21 cellular contexts compared by ENCODE assay signal in genomic region chr16:12544477-12545291, GRCh38.
A peak's percentile ranks its signal among the peaks of the same experiment; 100 is the strongest.
DNase-seq lines count a peak whose midpoint lies in the region; ATAC-seq, FAIRE-seq and TF ChIP-seq lines count a peak whose summit lies in the region.
"Had no signal": no experiment of that assay in that cellular context is flagged by ENCODE, and none has a peak within 500 bp of the region (broad histone marks: within the 10 kb centered on the region; RNA-seq: fewer than 3 reads in every experiment).

No MANE protein-coding gene starts in this region.

- H4K8ac ChIP-seq in neuronal stem cell (ENCODE audit: low read depth, low read length), result no peak overlapping the region

- H3K36me3 Mint-ChIP-seq in CD4-positive, CD25-positive, alpha-beta regulatory T cell, result peaks cover 19% of the 10 kb centered on the region
- peaks cover 15% of the 10 kb centered on the region for H3K36me3 Mint-ChIP-seq in astrocyte (ENCODE audit: low read depth, unreplicated experiment)
- H3K36me3 Mint-ChIP-seq in naive B cell, result no peaks in the 10 kb centered on the region

- no peak overlapping the region for H2BK15ac ChIP-seq in neuronal stem cell (ENCODE audit: low read length)

- H3K79me2 ChIP-seq in astrocyte (ENCODE audit: insufficient read depth, low read length) (no peaks in the 10 kb centered on the region), SK-N-SH (ENCODE audit: insufficient read depth) (no peaks in the 10 kb centered on the region)

- peaks cover 6 to 79% (median 48%) of the 10 kb centered on the region in 4 donors for H3K4me1 Mint-ChIP-seq in CD4-positive, CD25-positive, alpha-beta regulatory T cell
- H3K4me1 Mint-ChIP-seq in astrocyte (ENCODE audit: low read depth, unreplicated experiment) (peaks cover 37% of the 10 kb centered on the region), naive B cell (peaks cover 69 to 98% (median 90%) of the 10 kb centered on the region in 3 donors)

- H2BK12ac ChIP-seq in neuronal stem cell (ENCODE audit: low read length), result no peak overlapping the region

- ATAC-seq in CD4-positive, CD25-positive, alpha-beta regulatory T cell (ENCODE audit: low read depth in 2 of 2), result no peak
- ATAC-seq in naive B cell (ENCODE audit: low read depth in 2 of 2), result peak in 1 of 2 donors; percentile 28
- no peak for ATAC-seq in foreskin keratinocyte
- no peak for ATAC-seq in Right ventricle myocardium superior (ENCODE audit: poor library complexity)
- ATAC-seq: activated naive CD4-positive, alpha-beta T cell treated with anti-CD3 and anti-CD28 coated beads, Interleukin-2, amount 50 U/mL, for 72 hours; body of pancreas had no signal

- CTCF ChIA-PET in SK-N-SH (lab: Yijun Ruan, JAX), result no interaction called here

- no peak overlapping the region for H3K4me3 ChIP-seq in CD4-positive, CD25-positive, alpha-beta regulatory T cell (ENCODE audit: low read depth, low read length)
- H3K4me3 ChIP-seq in astrocyte (ENCODE audit: insufficient read depth, low read depth, low read length) (no peak overlapping the region), neuronal stem cell (ENCODE audit: low read length in 2 of 2) (no peak overlapping the region), SK-N-SH (ENCODE audit: low read depth in 2 of 2, low read length in 1 of 2) (no peak overlapping the region)
- H3K4me3 ChIP-seq: body of pancreas, Peyer's patch, SK-N-MC, vagina had no signal

- H3K4ac ChIP-seq in neuronal stem cell (ENCODE audit: low read length), result no peak overlapping the region

- no CpG with 5 or more reads among the region's 12 CpGs for WGBS in neuronal stem cell (ENCODE audit: extremely low coverage in 2 of 2, insufficient read length in 2 of 2, insufficient replicate concordance in 1 of 2), 2 donors
- 74% methylated on average over 12 of the region's 12 CpGs for WGBS in SK-N-SH (ENCODE audit: low lambda C conversion rate)

- POLR2A ChIA-PET in SK-N-SH (lab: Yijun Ruan, JAX), result no interaction called here

- H3K4me1 ChIP-seq in CD4-positive, CD25-positive, alpha-beta regulatory T cell (ENCODE audit: control insufficient read depth, insufficient read depth, low read length, poor library complexity, severe bottlenecking), result peaks cover 24% of the 10 kb centered on the region
- H3K4me1 ChIP-seq in astrocyte (ENCODE audit: insufficient read depth, low read length) (peaks cover 9% of the 10 kb centered on the region), neuronal stem cell (ENCODE audit: control insufficient read depth in 2 of 2, insufficient read depth in 1 of 2, low read depth in 1 of 2, low read length in 2 of 2) (peaks cover 2 to 10% of the 10 kb centered on the region in 2 donors), foreskin keratinocyte (peaks cover 3% of the 10 kb centered on the region), SK-N-SH (ENCODE audit: control insufficient read depth in 1 of 2, insufficient read depth in 2 of 2, low read depth in 1 of 2, low read length in 1 of 2) (no peaks in the 10 kb centered on the region)
- H3K4me1 ChIP-seq: body of pancreas had no signal

- no peak overlapping the region for H2AK5ac ChIP-seq in neuronal stem cell (ENCODE audit: low read depth, low read length)

- peak overlapping the region in 2 of 3 donors; percentile 26 to 52 for H3K27ac Mint-ChIP-seq in CD4-positive, CD25-positive, alpha-beta regulatory T cell
- peak overlapping the region; percentile 78 for H3K27ac Mint-ChIP-seq in astrocyte (ENCODE audit: unreplicated experiment)
- H3K27ac Mint-ChIP-seq in naive B cell, result peak overlapping the region; percentile 21 to 93 (median 82)
- H3K27ac Mint-ChIP-seq: activated T-cell treated with anti-CD3 and anti-CD28 coated beads, Interleukin-2, amount 50 U/mL, for 24 hours had no signal

- H3K27me3 ChIP-seq in CD4-positive, CD25-positive, alpha-beta regulatory T cell (ENCODE audit: control insufficient read depth, insufficient read depth, low read length), result no peaks in the 10 kb centered on the region
- H3K27me3 ChIP-seq in astrocyte (ENCODE audit: insufficient read depth, low read length) (no peaks in the 10 kb centered on the region), neuronal stem cell (ENCODE audit: control insufficient read depth in 3 of 3, insufficient read depth in 3 of 3, low read depth in 1 of 3, low read length in 3 of 3) (no peaks in the 10 kb centered on the region), foreskin keratinocyte (no peaks in the 10 kb centered on the region), SK-N-SH (ENCODE audit: insufficient read depth) (no peaks in the 10 kb centered on the region)
- H3K27me3 ChIP-seq: body of pancreas, Peyer's patch, vagina had no signal

- no peaks in the 10 kb centered on the region for H3K9me3 ChIP-seq in CD4-positive, CD25-positive, alpha-beta regulatory T cell (ENCODE audit: control insufficient read depth in 2 of 2, low read length in 2 of 2)
- H3K9me3 ChIP-seq in astrocyte (ENCODE audit: insufficient read depth, low read depth, low read length) (no peaks in the 10 kb centered on the region), neuronal stem cell (replicated peaks in 1 of 2; ENCODE audit: control insufficient read depth in 2 of 2, insufficient read depth in 1 of 2, low read depth in 1 of 2, low read length in 2 of 2) (no peaks in the 10 kb centered on the region), SK-N-SH (no peaks in the 10 kb centered on the region)
- H3K9me3 ChIP-seq: body of pancreas, Peyer's patch, vagina had no signal

- intact Hi-C loops in Right ventricle myocardium superior (cut with DNase I), result no loop called here

- no peak overlapping the region for H3K27ac ChIP-seq in CD4-positive, CD25-positive, alpha-beta regulatory T cell (ENCODE audit: insufficient read depth, low read length, poor library complexity, severe bottlenecking)
- H3K27ac ChIP-seq in astrocyte (ENCODE audit: low read depth, low read length) (no peak overlapping the region), neuronal stem cell (replicated peaks; ENCODE audit: low read length) (no peak overlapping the region), foreskin keratinocyte (no peak overlapping the region), SK-N-SH (ENCODE audit: low read depth in 2 of 2, low read length in 1 of 2) (no peak overlapping the region)
- H3K27ac ChIP-seq: body of pancreas, KMS-11, SK-N-MC, vagina had no signal

- H3K18ac ChIP-seq in neuronal stem cell (ENCODE audit: low read length), result no peak overlapping the region

- TF ChIP-seq CTCF in astrocyte (IDR thresholded peaks at IDR 0.05; ENCODE audit: insufficient read depth, low read depth, low read length) (no peak), foreskin keratinocyte (conservative IDR thresholded peaks at IDR 0.05) (no peak), SK-N-SH (IDR thresholded peaks at IDR 0.05) (no peak)

- no peaks in the 10 kb centered on the region for H3F3A ChIP-seq in SK-N-SH (replicated peaks; ENCODE audit: insufficient read depth)

- H3K9ac ChIP-seq in astrocyte (ENCODE audit: low read length) (no peak overlapping the region), neuronal stem cell (ENCODE audit: low read depth, low read length, poor library complexity) (no peak overlapping the region), SK-N-SH (no peak overlapping the region)
- H3K9ac ChIP-seq: KMS-11 had no signal

- no peak overlapping the region for H4K91ac ChIP-seq in neuronal stem cell (ENCODE audit: low read depth, low read length, poor library complexity)

- no peak overlapping the region for H3K23ac ChIP-seq in neuronal stem cell (ENCODE audit: low read depth, low read length, poor library complexity)

- no peaks in the 10 kb centered on the region for H3K9me2 ChIP-seq in SK-N-SH

- H3K36me3 ChIP-seq in CD4-positive, CD25-positive, alpha-beta regulatory T cell (ENCODE audit: control insufficient read depth, insufficient read depth, low read length), result no peaks in the 10 kb centered on the region
- no peaks in the 10 kb centered on the region for H3K36me3 ChIP-seq in astrocyte (ENCODE audit: insufficient read depth, low read length)
- no peaks in the 10 kb centered on the region for H3K36me3 ChIP-seq in neuronal stem cell (replicated peaks in 1 of 2; ENCODE audit: control insufficient read depth in 2 of 2, insufficient read depth in 2 of 2, low read length in 2 of 2)
- H3K36me3 ChIP-seq in SK-N-SH (replicated peaks in 1 of 2; ENCODE audit: control insufficient read depth in 1 of 2, insufficient read depth in 2 of 2, low read length in 1 of 2), result no peaks in the 10 kb centered on the region
- H3K36me3 ChIP-seq: Peyer's patch, vagina had no signal

- H3K14ac ChIP-seq in neuronal stem cell (ENCODE audit: low read length), result no peak overlapping the region

- H3K79me1 ChIP-seq in neuronal stem cell (ENCODE audit: low read depth, low read length), result no peaks in the 10 kb centered on the region

- H3K4me2 ChIP-seq in astrocyte (ENCODE audit: low read length), result no peak overlapping the region
- no peak overlapping the region for H3K4me2 ChIP-seq in neuronal stem cell (ENCODE audit: insufficient read depth, low read length, poor library complexity, severe bottlenecking)
- no peak overlapping the region for H3K4me2 ChIP-seq in SK-N-SH
- H3K4me2 ChIP-seq: KMS-11 had no signal

- TF ChIP-seq RAD21 in SK-N-SH (IDR thresholded peaks at IDR 0.05; ENCODE audit: low read length), result no peak

- H3K4me3 Mint-ChIP-seq in CD4-positive, CD25-positive, alpha-beta regulatory T cell, result peak overlapping the region in 1 of 4 donors; percentile 26
- H3K4me3 Mint-ChIP-seq in astrocyte (ENCODE audit: unreplicated experiment) (no peak overlapping the region), naive B cell (peak overlapping the region in 6 of 8 donors; percentile 55 to 88 (median 73))
- H3K4me3 Mint-ChIP-seq: activated T-cell treated with anti-CD3 and anti-CD28 coated beads, Interleukin-2, amount 50 U/mL, for 24 hours had no signal

- H2AFZ ChIP-seq in astrocyte (ENCODE audit: low read depth, low read length) (no peak overlapping the region), neuronal stem cell (ENCODE audit: low read length) (no peak overlapping the region), SK-N-SH (ENCODE audit: low read depth) (no peak overlapping the region)

- no peak overlapping the region for H2BK120ac ChIP-seq in neuronal stem cell (ENCODE audit: low read depth, low read length)

- TF ChIP-seq EP300 in SK-N-SH (IDR thresholded peaks at IDR 0.05; ENCODE audit: borderline replicate concordance in 1 of 2, low read depth in 1 of 2, low read length in 1 of 2), result no peak

- peaks cover 0 to 2% (median 0%) of the 10 kb centered on the region in 7 donors for H3K9me3 Mint-ChIP-seq in CD4-positive, CD25-positive, alpha-beta regulatory T cell
- H3K9me3 Mint-ChIP-seq in astrocyte (ENCODE audit: unreplicated experiment), result peaks cover 7% of the 10 kb centered on the region
- H3K9me3 Mint-ChIP-seq in naive B cell, result no peaks in the 10 kb centered on the region
- H3K9me3 Mint-ChIP-seq: activated naive CD4-positive, alpha-beta T cell treated with anti-CD3 and anti-CD28 coated beads, Interleukin-2, amount 50 U/mL, for 72 hours; activated T-cell treated with anti-CD3 and anti-CD28 coated beads, Interleukin-2, amount 50 U/mL, for 24 hours had no signal

- no peaks in the 10 kb centered on the region for H3K27me3 Mint-ChIP-seq in CD4-positive, CD25-positive, alpha-beta regulatory T cell
- H3K27me3 Mint-ChIP-seq in astrocyte (ENCODE audit: low read depth, unreplicated experiment) (no peaks in the 10 kb centered on the region), naive B cell (no peaks in the 10 kb centered on the region)
- H3K27me3 Mint-ChIP-seq: activated T-cell treated with anti-CD3 and anti-CD28 coated beads, Interleukin-2, amount 50 U/mL, for 24 hours had no signal

- FAIRE-seq in astrocyte (lab: Jason Lieb, UNC), result no peak

- peak in 1 of 3 donors; percentile 60 for DNase-seq in CD4-positive, CD25-positive, alpha-beta regulatory T cell
- DNase-seq in NCI-H2029 treated with DMSO at 0.1 percent for 48 hours (lab: John Stamatoyannopoulos, UW) (peak; percentile 64), astrocyte (ENCODE audit: low read depth) (peak; percentile 21), naive B cell (no peak), neuronal stem cell (ENCODE audit: low spot score) (no peak), foreskin keratinocyte (no peak), SK-N-SH (no peak), Right ventricle myocardium superior (no peak)
- DNase-seq: activated CD4-positive, alpha-beta T cell treated with anti-CD3 and anti-CD28 coated beads, Interleukin-2, amount 50 U/mL, for 48 hours; activated T-cell treated with anti-CD3 and anti-CD28 coated beads, Interleukin-2, amount 50 U/mL, for 24 hours; body of pancreas; cortex of kidney; EL; foreskin fibroblast; NCI-H1048; Peyer's patch; stimulated activated CD4-positive, alpha-beta T cell treated with anti-CD3 and anti-CD28 coated beads, Interleukin-2, amount 100 ng/mL, for 24 hours had no signal

- no peak overlapping the region for H2BK5ac ChIP-seq in neuronal stem cell (ENCODE audit: low read length)

- H4K20me1 ChIP-seq in astrocyte (ENCODE audit: insufficient read depth, low read length) (no peaks in the 10 kb centered on the region), SK-N-SH (ENCODE audit: insufficient read depth) (no peaks in the 10 kb centered on the region)

Comparison
In these comparisons a context has a peak if more than half of its experiments do, and no peak if none do; other contexts are left out.
1. DNase-seq: peak in NCI-H2029 treated with DMSO at 0.1 percent for 48 hours (single experiment) and astrocyte (single experiment); none in naive B cell (single experiment), neuronal stem cell (single experiment), foreskin keratinocyte (0 of 2), SK-N-SH (single experiment) and Right ventricle myocardium superior (single experiment).
2. Peak in every context shown above with its lines, with median percentiles within 50 percentile points of each other: H3K27ac Mint-ChIP-seq.